9 cellular contexts compared by ENCODE assay signal in genomic region chr12:26123482-26123980, GRCh38. TPM values are rescaled to one million over a fixed set of nuclear protein-coding genes. Genes with fewer than 3 reads are reported as not detected.
DNase-seq lines count a peak whose midpoint lies in the region; ATAC-seq and TF ChIP-seq lines count a peak whose summit lies in the region.
"Had no signal": no experiment of that assay in that cellular context is flagged by ENCODE, and none has a peak within 500 bp of the region (broad histone marks: within the 10 kb centered on the region; RNA-seq: fewer than 3 reads in every experiment).

No MANE protein-coding gene starts in this region.

- H4K20me1 ChIP-seq in mammary epithelial cell (ENCODE audit: insufficient read depth, low read length), result no peaks in the 10 kb centered on the region

- no TSS peak for BruUV-seq in mammary epithelial cell (replicated peaks; lab: Mats Ljungman, UMichigan)

- TF ChIP-seq CTCF in left ventricle myocardium inferior (IDR thresholded peaks at IDR 0.05; ENCODE audit: borderline replicate concordance) (no peak), mammary epithelial cell (conservative IDR thresholded peaks at IDR 0.05 in 1 of 2, IDR thresholded peaks at IDR 0.05 in 1 of 2; ENCODE audit: extremely low read depth in 1 of 2, insufficient read depth in 1 of 2, low read depth in 1 of 2, low read length in 2 of 2) (no peak), uterus (IDR thresholded peaks at IDR 0.05) (no peak)

- CTCF ChIA-PET in mammary epithelial cell (lab: Charles Lee; ENCODE audit: low non-redundant PET), result interaction anchor here (0.6 to 1.2 kb wide), 6 partner anchors 26 to 578 kb away, joined by 3 to 5 read pairs (median 4); no protein-coding TSS in a partner anchor

- peak overlapping the region; percentile 70 for H3K4me3 ChIP-seq in left ventricle myocardium inferior
- peak overlapping the region; percentile 63 to 88 (median 74) for H3K4me3 ChIP-seq in mammary epithelial cell (replicated peaks in 1 of 3; ENCODE audit: insufficient read depth in 1 of 3, low read depth in 2 of 3, low read length in 3 of 3)
- H3K4me3 ChIP-seq in uterus, result peak overlapping the region; percentile 42 to 52

- no peak for TF ChIP-seq POLR2A in uterus (IDR thresholded peaks at IDR 0.05)

- WGBS in mammary epithelial cell (ENCODE audit: low coverage, missing lambda C conversion rate), result 2% methylated on average over 6 of the region's 8 CpGs

- in situ Hi-C loops in mammary epithelial cell (cut with MboI; ENCODE audit: low sequenced_read_pairs in 2 of 2), result loop anchor here in 1 of 2 donors (10.0 to 25.0 kb wide), 2 partner anchors 171 to 514 kb away; no protein-coding TSS in a partner anchor

- H3K27me3 ChIP-seq in left ventricle myocardium inferior (ENCODE audit: low read depth) (no peaks in the 10 kb centered on the region), mammary epithelial cell (ENCODE audit: insufficient read depth, low read length) (no peaks in the 10 kb centered on the region), uterus (no peaks in the 10 kb centered on the region)

- H3K27ac ChIP-seq in left ventricle myocardium inferior (replicated peaks) (peak overlapping the region; percentile 94), mammary epithelial cell (ENCODE audit: insufficient read depth, low read depth, low read length) (peak overlapping the region; percentile 69), uterus (peak overlapping the region; percentile 96 to 97)

- dilution Hi-C loops in mammary epithelial cell (cut with HindIII; ENCODE audit: low sequenced_read_pairs), result loop anchor here (5.0 to 10.0 kb wide), 2 partner anchors 121 to 164 kb away; no protein-coding TSS in a partner anchor

- intact Hi-C loops in left ventricle myocardium inferior (cut with micrococcal nuclease) (loop anchor here (10.0 kb wide), 1 partner anchor 71 kb away; the partner anchor contains the start of gene SSPN), cardiac septum (cut with DNase I) (loop anchor here (10.0 kb wide), 1 partner anchor 491 kb away; no protein-coding TSS in a partner anchor), mammary epithelial cell (cut with micrococcal nuclease) (loop anchor here (1.0 to 10.0 kb wide), 10 partner anchors 26 to 711 kb away; partner anchors contain the start of gene ITPR2), uterus (cut with DNase I; ENCODE audit: low total_unique reads) (no loop called here)

- H3K4me1 ChIP-seq in left ventricle myocardium inferior (peaks cover 71% of the 10 kb centered on the region), mammary epithelial cell (ENCODE audit: insufficient read depth, low read length) (peaks cover 48% of the 10 kb centered on the region), uterus (peaks cover 0 to 8% of the 10 kb centered on the region in 2 donors)

- ATAC-seq in GM21367 (IDR thresholded peaks at IDR 0.05; ENCODE audit: unreplicated experiment), result no peak

- no peaks in the 10 kb centered on the region for H3K9me3 ChIP-seq in left ventricle myocardium inferior (replicated peaks)
- H3K9me3 ChIP-seq in mammary epithelial cell (replicated peaks; ENCODE audit: insufficient read depth, low read length), result no peaks in the 10 kb centered on the region
- H3K9me3 ChIP-seq in uterus, result no peaks in the 10 kb centered on the region

- H3K9ac ChIP-seq in mammary epithelial cell (ENCODE audit: insufficient read depth, low read length), result peak overlapping the region; percentile 82

- peak overlapping the region; percentile 69 for H2AFZ ChIP-seq in mammary epithelial cell (ENCODE audit: low read depth, low read length)

- no peaks in the 10 kb centered on the region for H3K36me3 ChIP-seq in left ventricle myocardium inferior
- no peaks in the 10 kb centered on the region for H3K36me3 ChIP-seq in mammary epithelial cell (ENCODE audit: insufficient read depth, low read length)
- H3K36me3 ChIP-seq in uterus, result no peaks in the 10 kb centered on the region

- DNase-seq in left ventricle myocardium inferior, result no peak
- DNase-seq in cardiac septum (ENCODE audit: low spot score), result no peak
- no peak for DNase-seq in mammary epithelial cell
- DNase-seq in midbrain (lab: John Stamatoyannopoulos, UW), result peak; percentile 69
- DNase-seq in uterus, result no peak
- no peak for DNase-seq in activated effector memory CD4-positive, alpha-beta T cell treated with anti-CD3 and anti-CD28 coated beads, Interleukin-2, amount 50 U/mL, for 16 hours
- DNase-seq in NCI-H510A treated with DMSO at 0.1 percent for 48 hours (lab: John Stamatoyannopoulos, UW), result no peak

- peak overlapping the region; percentile 86 for H3K4me2 ChIP-seq in mammary epithelial cell (ENCODE audit: insufficient read depth, low read depth, low read length)

- peaks cover 38% of the 10 kb centered on the region for H3K79me2 ChIP-seq in mammary epithelial cell (ENCODE audit: insufficient read depth, low read length)

RNA-seq across cellular contexts. Expression of gene BHLHE41, which starts 1.3 kb away (rescaled TPM):
- total RNA-seq in left ventricle myocardium inferior (33.4 TPM), cardiac septum (33.3 TPM), mammary epithelial cell (10 to 100 TPM; 18.1 to 19.2 TPM), uterus (10 to 100 TPM in 1 of 4 donors, 1 to 10 TPM in 3; 2.1 to 31.2 (median 5.0) TPM)
- polyA plus RNA-seq in mammary epithelial cell, result 24.6 TPM
- 117 TPM for polyA minus RNA-seq in mammary epithelial cell
- total RNA-seq: activated naive CD4-positive, alpha-beta T cell treated with anti-CD3 and anti-CD28 coated beads, Interleukin-2, amount 50 U/mL, for 72 hours had no signal
